Comparison of ENCODE assay signal across 31 cellular contexts in genomic region chr10:31648966-31649365, GRCh38.
DNase-seq lines count a peak whose midpoint lies in the region; ATAC-seq and TF ChIP-seq lines count a peak whose summit lies in the region.
"Had no signal": no experiment of that assay in that cellular context is flagged by ENCODE, and none has a peak within 500 bp of the region (broad histone marks: within the 10 kb centered on the region; RNA-seq: fewer than 3 reads in every experiment).

No MANE protein-coding gene starts in this region.

- no peak overlapping the region for H4K8ac ChIP-seq in mesendoderm (ENCODE audit: low read depth, low read length)

- no peaks in the 10 kb centered on the region for H3K79me2 ChIP-seq in SK-N-SH (ENCODE audit: insufficient read depth)
- H3K79me2 ChIP-seq in mesendoderm (ENCODE audit: control insufficient read depth, insufficient read depth, low read length) = no peaks in the 10 kb centered on the region

- H3K9ac ChIP-seq in SK-N-SH (no peak overlapping the region), adipocyte (ENCODE audit: low read length) (peak overlapping the region; percentile 50), mesendoderm (ENCODE audit: low read length) (no peak overlapping the region)

- no peaks in the 10 kb centered on the region for H4K20me1 ChIP-seq in SK-N-SH (ENCODE audit: insufficient read depth)

- H3K4me1 Mint-ChIP-seq in activated T-helper 17 cell treated with anti-CD3 and anti-CD28 coated beads, Interleukin-2, amount 50 U/mL, for 72 hours = no peaks in the 10 kb centered on the region
- H3K4me1 Mint-ChIP-seq: activated CD4-positive, alpha-beta T cell treated with anti-CD3 and anti-CD28 coated beads, Interleukin-2, amount 10 ng/mL, durations not matched to agents 7 days and 5 days; activated naive CD8-positive, alpha-beta T cell treated with anti-CD3 and anti-CD28 coated beads for 36 hours; CD14-positive monocyte; endodermal cell had no signal

- no peak overlapping the region for H3K4me3 Mint-ChIP-seq in activated T-helper 17 cell treated with anti-CD3 and anti-CD28 coated beads, Interleukin-2, amount 50 U/mL, for 72 hours
- H3K4me3 Mint-ChIP-seq: activated CD4-positive, alpha-beta T cell treated with anti-CD3 and anti-CD28 coated beads, Interleukin-2, amount 10 ng/mL, durations not matched to agents 7 days and 5 days; activated naive CD8-positive, alpha-beta T cell treated with anti-CD3 and anti-CD28 coated beads for 36 hours; CD14-positive monocyte; endodermal cell; WTC11 had no signal

- H2AK5ac ChIP-seq in mesendoderm (ENCODE audit: low read length) = no peak overlapping the region

- DNase-seq in SK-N-SH (no peak), adipocyte (ENCODE audit: low read depth) (no peak), mesendoderm (peak; percentile 21), tibial artery (no peak)
- DNase-seq: activated CD4-positive, alpha-beta T cell treated with anti-CD3 and anti-CD28 coated beads, Interleukin-2, amount 10 ng/mL, durations not matched to agents 7 days and 5 days; activated effector memory CD4-positive, alpha-beta T cell treated with anti-CD3 and anti-CD28 coated beads, Interleukin-2, amount 50 U/mL, for 16 hours; activated naive CD8-positive, alpha-beta T cell treated with anti-CD3 and anti-CD28 coated beads for 36 hours; activated T-cell treated with anti-CD3 and anti-CD28 coated beads, Interleukin-2, amount 50 U/mL, for 1 hour; Caco-2; caudate nucleus; DMS53; endodermal cell; foreskin keratinocyte; GDM1; kidney glomerular epithelial cell; MV-4-11; NCI-H446; pancreas; retina; stimulated activated CD4-positive, alpha-beta T cell treated with anti-CD3 and anti-CD28 coated beads, Interleukin-12 subunit alpha, Interleukin-12 subunit beta, amount 100 ng/mL, for 4 hours; stimulated activated CD4-positive, alpha-beta T cell treated with anti-CD3 and anti-CD28 coated beads, Interleukin-4, amount 100 ng/mL, for 1 hour; T-helper 1 cell; trophoblast cell had no signal

- H3K36me3 Mint-ChIP-seq in activated T-helper 17 cell treated with anti-CD3 and anti-CD28 coated beads, Interleukin-2, amount 50 U/mL, for 72 hours (ENCODE audit: low read depth) = no peaks in the 10 kb centered on the region
- H3K36me3 Mint-ChIP-seq: activated naive CD8-positive, alpha-beta T cell treated with anti-CD3 and anti-CD28 coated beads for 36 hours; CD14-positive monocyte had no signal

- WGBS in SK-N-SH (ENCODE audit: low lambda C conversion rate) = 84% methylated on average over 8 of the region's 8 CpGs
- WGBS in mesendoderm (ENCODE audit: extremely low coverage, insufficient coverage, low lambda C conversion rate) = no CpG with 5 or more reads among the region's 8 CpGs

- no peak for TF ChIP-seq RAD21 in SK-N-SH (IDR thresholded peaks at IDR 0.05; ENCODE audit: low read length)

- no peaks in the 10 kb centered on the region for H3K9me3 ChIP-seq in SK-N-SH
- no peaks in the 10 kb centered on the region for H3K9me3 ChIP-seq in adipocyte (ENCODE audit: control insufficient read depth, low read length)
- H3K9me3 ChIP-seq in tibial artery = no peaks in the 10 kb centered on the region
- H3K9me3 ChIP-seq: Caco-2, pancreas had no signal

- peaks cover 0 to 25% of the 10 kb centered on the region in 2 experiments; a peak in 2 of 4 replicates for H3K4me1 ChIP-seq in SK-N-SH (ENCODE audit: control insufficient read depth in 1 of 2, insufficient read depth in 2 of 2, low read depth in 1 of 2, low read length in 1 of 2)
- H3K4me1 ChIP-seq in adipocyte (ENCODE audit: control insufficient read depth, insufficient read depth, low read length) = peaks cover 16% of the 10 kb centered on the region
- H3K4me1 ChIP-seq in mesendoderm (ENCODE audit: control insufficient read depth, low read depth, low read length) = no peaks in the 10 kb centered on the region
- peaks cover 0 to 16% (median 8%) of the 10 kb centered on the region in 4 donors for H3K4me1 ChIP-seq in tibial artery
- H3K4me1 ChIP-seq: Caco-2, pancreas had no signal

- H2BK120ac ChIP-seq in mesendoderm (ENCODE audit: low read depth, low read length) = no peak overlapping the region

- no peaks in the 10 kb centered on the region for H3K9me2 ChIP-seq in SK-N-SH

- H3F3A ChIP-seq in SK-N-SH (replicated peaks; ENCODE audit: insufficient read depth) = peaks cover 13% of the 10 kb centered on the region

- H3K56ac ChIP-seq in mesendoderm (ENCODE audit: low read length) = no peak overlapping the region

- H3K9me3 Mint-ChIP-seq in activated T-helper 17 cell treated with anti-CD3 and anti-CD28 coated beads, Interleukin-2, amount 50 U/mL, for 72 hours = no peaks in the 10 kb centered on the region
- H3K9me3 Mint-ChIP-seq: activated CD4-positive, alpha-beta T cell treated with anti-CD3 and anti-CD28 coated beads, Interleukin-2, amount 10 ng/mL, durations not matched to agents 7 days and 5 days; activated naive CD8-positive, alpha-beta T cell treated with anti-CD3 and anti-CD28 coated beads for 36 hours had no signal

- TF ChIP-seq EP300 in SK-N-SH (IDR thresholded peaks at IDR 0.05; ENCODE audit: borderline replicate concordance in 1 of 2, low read depth in 1 of 2, low read length in 1 of 2) = no peak

- peak overlapping the region; percentile 37 for H3K4ac ChIP-seq in mesendoderm (ENCODE audit: low read depth, low read length)

- H2AFZ ChIP-seq in SK-N-SH (ENCODE audit: low read depth) = peak overlapping the region; percentile 57; the same call in 1 of the 2 replicates

- H3K36me3 ChIP-seq in SK-N-SH (replicated peaks in 1 of 2; ENCODE audit: control insufficient read depth in 1 of 2, insufficient read depth in 2 of 2, low read length in 1 of 2) = no peaks in the 10 kb centered on the region
- H3K36me3 ChIP-seq in adipocyte (ENCODE audit: control insufficient read depth, insufficient read depth, low read length, severe bottlenecking) = no peaks in the 10 kb centered on the region
- no peaks in the 10 kb centered on the region for H3K36me3 ChIP-seq in mesendoderm (ENCODE audit: control insufficient read depth, insufficient read depth, low read length)
- no peaks in the 10 kb centered on the region for H3K36me3 ChIP-seq in tibial artery
- H3K36me3 ChIP-seq: pancreas had no signal

- H2BK5ac ChIP-seq in mesendoderm (ENCODE audit: low read length) = no peak overlapping the region

- CTCF ChIA-PET in SK-N-SH (lab: Yijun Ruan, JAX) = no interaction called here

- no peaks in the 10 kb centered on the region for H3K79me1 ChIP-seq in mesendoderm (ENCODE audit: low read length)

- H3K27me3 ChIP-seq in SK-N-SH (ENCODE audit: insufficient read depth) (no peaks in the 10 kb centered on the region), adipocyte (replicated peaks; ENCODE audit: control insufficient read depth, insufficient read depth, low read length) (no peaks in the 10 kb centered on the region), mesendoderm (ENCODE audit: insufficient read depth, low read length, poor library complexity) (no peaks in the 10 kb centered on the region), tibial artery (no peaks in the 10 kb centered on the region)
- H3K27me3 ChIP-seq: foreskin keratinocyte, pancreas had no signal

- H3K27ac ChIP-seq in SK-N-SH (ENCODE audit: low read depth in 2 of 2, low read length in 1 of 2) (peak overlapping the region in 1 of 2 experiments; percentile 93; a peak in 2 of 4 replicates), mesendoderm (ENCODE audit: low read depth, low read length) (no peak overlapping the region), tibial artery (peak overlapping the region; percentile 80)
- H3K27ac ChIP-seq: 22Rv1, foreskin keratinocyte, pancreas had no signal

- no peak overlapping the region for H3K18ac ChIP-seq in mesendoderm (ENCODE audit: low read length)

- no peak overlapping the region for H3K4me2 ChIP-seq in SK-N-SH
- no peak overlapping the region for H3K4me2 ChIP-seq in mesendoderm (ENCODE audit: low read length)

- POLR2A ChIA-PET in SK-N-SH (lab: Yijun Ruan, JAX) = no interaction called here

- H3K27ac Mint-ChIP-seq in activated T-helper 17 cell treated with anti-CD3 and anti-CD28 coated beads, Interleukin-2, amount 50 U/mL, for 72 hours = no peak overlapping the region
- H3K27ac Mint-ChIP-seq: activated CD4-positive, alpha-beta T cell treated with anti-CD3 and anti-CD28 coated beads, Interleukin-2, amount 10 ng/mL, durations not matched to agents 7 days and 5 days; activated naive CD8-positive, alpha-beta T cell treated with anti-CD3 and anti-CD28 coated beads for 36 hours; endodermal cell; WTC11 had no signal

- ATAC-seq in SK-N-SH treated with all-trans-retinoic acid at 6 μM for 48 hours (no peak), GM19397 (IDR thresholded peaks at IDR 0.05; ENCODE audit: unreplicated experiment) (no peak), GM18517 (IDR thresholded peaks at IDR 0.05; ENCODE audit: unreplicated experiment) (no peak)
- ATAC-seq in activated T-helper 17 cell treated with anti-CD3 and anti-CD28 coated beads, Interleukin-2, amount 50 U/mL, for 72 hours (replicated peaks) = no peak
- ATAC-seq: esophagus mucosa, foreskin keratinocyte, WTC11 had no signal

- H3K4me3 ChIP-seq in SK-N-SH (ENCODE audit: low read depth in 2 of 2, low read length in 1 of 2) = no peak overlapping the region
- H3K4me3 ChIP-seq in adipocyte (ENCODE audit: low read length) = no peak overlapping the region
- H3K4me3 ChIP-seq in mesendoderm (ENCODE audit: low read length) = no peak overlapping the region
- peak overlapping the region in 1 of 2 donors; percentile 49 for H3K4me3 ChIP-seq in tibial artery
- H3K4me3 ChIP-seq: pancreas had no signal

- no peak overlapping the region for H2BK15ac ChIP-seq in mesendoderm (replicated peaks; ENCODE audit: low read depth)

- intact Hi-C loops in tibial artery (cut with DNase I; ENCODE audit: low total_unique reads) = no loop called here

- no peak overlapping the region for H4K5ac ChIP-seq in mesendoderm (ENCODE audit: low read length)

- no peak overlapping the region for H3K23ac ChIP-seq in mesendoderm (ENCODE audit: low read length)

- H3K27me3 Mint-ChIP-seq in activated T-helper 17 cell treated with anti-CD3 and anti-CD28 coated beads, Interleukin-2, amount 50 U/mL, for 72 hours = peaks cover 25% of the 10 kb centered on the region
- H3K27me3 Mint-ChIP-seq: activated naive CD8-positive, alpha-beta T cell treated with anti-CD3 and anti-CD28 coated beads for 36 hours had no signal

- TF ChIP-seq CTCF in SK-N-SH (IDR thresholded peaks at IDR 0.05) (no peak), tibial artery (IDR thresholded peaks at IDR 0.05) (no peak)

TF ChIP-seq in SK-N-SH, 30 proteins besides CTCF, POLR2A, EP300 and RAD21 (continues in another document):
- TF ChIP-seq TEAD4 (IDR thresholded peaks at IDR 0.05; ENCODE audit: borderline replicate concordance, insufficient read depth) (no peak), FOXM1 (IDR thresholded peaks at IDR 0.05; ENCODE audit: low read depth) (no peak)

TF ChIP-seq in SK-N-SH treated with all-trans-retinoic acid at 6 μM for 48 hours, 23 proteins besides CTCF, POLR2A, EP300 and RAD21:
- no peak for TF ChIP-seq GLIS3 (CRISPR knock-in tag; IDR thresholded peaks at IDR 0.05)
- no peak for TF ChIP-seq ZC3H10 (CRISPR knock-in tag; IDR thresholded peaks at IDR 0.05)
